1 cellular context compared by ENCODE assay signal in the genomic region with DNA sequence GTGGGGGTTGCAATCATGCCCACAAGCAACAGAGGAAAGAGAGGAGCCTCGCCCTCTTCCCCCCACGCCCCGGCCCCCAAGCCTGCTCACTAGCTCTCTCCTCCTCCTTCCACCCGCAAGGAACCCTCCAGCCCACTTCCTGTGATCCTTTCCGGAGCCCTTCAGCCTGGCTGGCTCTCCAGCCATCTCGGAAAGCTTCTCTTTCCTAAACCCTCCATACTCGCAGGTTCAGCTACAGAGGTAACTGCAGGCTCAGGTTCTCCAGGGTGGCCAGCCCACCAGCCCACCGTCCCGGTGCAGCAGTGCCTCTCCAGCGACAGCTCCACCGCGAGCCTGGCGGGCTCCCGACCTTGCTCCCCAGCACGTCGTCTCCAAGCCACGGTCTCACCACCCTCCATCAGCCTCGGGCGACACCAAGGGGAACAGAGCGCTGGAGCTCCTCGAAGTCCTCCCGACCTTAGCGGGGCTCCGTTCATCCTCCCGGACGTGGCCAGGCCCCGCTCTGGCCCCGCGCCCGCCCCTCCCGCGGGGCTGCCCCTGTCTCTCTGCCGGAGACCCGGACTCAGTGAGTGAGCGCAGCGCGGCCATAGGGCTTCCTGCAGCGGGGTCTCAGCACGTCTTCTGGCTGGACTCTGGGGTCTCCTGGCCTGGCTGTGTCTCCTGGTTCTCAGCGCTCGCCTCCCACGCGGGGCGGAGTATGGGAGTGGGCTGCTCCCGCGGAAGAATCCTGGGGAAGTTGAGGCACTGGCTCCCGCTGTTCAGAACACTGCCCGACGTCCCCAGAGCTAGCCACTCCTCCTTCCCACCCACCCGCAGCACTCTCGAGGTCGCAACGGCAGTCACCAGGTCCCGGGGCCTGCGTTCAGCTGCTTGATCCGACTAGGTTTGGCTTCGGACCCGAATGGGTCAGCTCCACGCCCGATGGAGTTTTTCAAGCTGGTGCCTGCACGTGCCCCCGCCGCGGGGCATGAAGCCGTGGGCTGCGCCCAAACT.
A peak's percentile ranks its signal among the peaks of the same experiment; 100 is the strongest.
TF ChIP-seq lines count a peak whose summit lies in the region.

No MANE protein-coding gene starts in this region.

TF ChIP-seq in HepG2, 621 proteins besides CTCF, POLR2A, EP300 and RAD21 (continues in another document):
- TF ChIP-seq ZNF263 (CRISPR knock-in tag; IDR thresholded peaks at IDR 0.05) (peak; percentile 67), HOXA3 (CRISPR knock-in tag; IDR thresholded peaks at IDR 0.05) (peak; percentile 48; the same call in 1 of the 2 replicates), ZNF720 (CRISPR knock-in tag; IDR thresholded peaks at IDR 0.05) (no peak), MATR3 (CRISPR knock-in tag; IDR thresholded peaks at IDR 0.05) (no peak), ZSCAN21 (CRISPR knock-in tag; IDR thresholded peaks at IDR 0.05; ENCODE audit: borderline replicate concordance) (peak; percentile 55; the same call in 1 of the 2 replicates), NFKB2 (CRISPR knock-in tag; IDR thresholded peaks at IDR 0.05; ENCODE audit: borderline replicate concordance) (peak; percentile 48; the same call in 1 of the 2 replicates), GTF2F1 (IDR thresholded peaks at IDR 0.05; ENCODE audit: low read length) (no peak), AHR (CRISPR knock-in tag; IDR thresholded peaks at IDR 0.05) (peak; percentile 46; the same call in 1 of the 2 replicates), TEAD3 (CRISPR knock-in tag; optimal IDR thresholded peaks at IDR 0.05; ENCODE audit: borderline replicate concordance) (peak; percentile 17), HOXA7 (CRISPR knock-in tag; IDR thresholded peaks at IDR 0.05) (no peak), HNRNPH1 (optimal IDR thresholded peaks at IDR 0.05; ENCODE audit: low read depth, low read length) (no peak), ZNF761 (CRISPR knock-in tag; conservative IDR thresholded peaks at IDR 0.05) (no peak), ZNF777 (CRISPR knock-in tag; IDR thresholded peaks at IDR 0.05) (peak; percentile 70), PRMT3 (CRISPR knock-in tag; IDR thresholded peaks at IDR 0.05; ENCODE audit: borderline replicate concordance, low read depth) (no peak), ZNF543 (CRISPR knock-in tag; IDR thresholded peaks at IDR 0.05) (peak; percentile 70; the same call in 1 of the 2 replicates), NR2C2 (CRISPR knock-in tag; IDR thresholded peaks at IDR 0.05; ENCODE audit: borderline replicate concordance) (no peak), ZNF274 (CRISPR knock-in tag; IDR thresholded peaks at IDR 0.05) (no peak), NONO (IDR thresholded peaks at IDR 0.05) (no peak), NONO (CRISPR knock-in tag; conservative IDR thresholded peaks at IDR 0.05) (no peak), PITX1 (CRISPR knock-in tag; IDR thresholded peaks at IDR 0.05) (0 out of 2 replicates have a peak, but pooled peaks have one; percentile 12), ZNF530 (CRISPR knock-in tag; IDR thresholded peaks at IDR 0.05; ENCODE audit: low read depth) (no peak)
- TF ChIP-seq, protein P1, sequence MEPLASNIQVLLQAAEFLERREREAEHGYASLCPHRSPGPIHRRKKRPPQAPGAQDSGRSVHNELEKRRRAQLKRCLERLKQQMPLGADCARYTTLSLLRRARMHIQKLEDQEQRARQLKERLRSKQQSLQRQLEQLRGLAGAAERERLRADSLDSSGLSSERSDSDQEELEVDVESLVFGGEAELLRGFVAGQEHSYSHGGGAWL (CRISPR knock-in tag; IDR thresholded peaks at IDR 0.05) = no peak
- TF ChIP-seq, protein P2, sequence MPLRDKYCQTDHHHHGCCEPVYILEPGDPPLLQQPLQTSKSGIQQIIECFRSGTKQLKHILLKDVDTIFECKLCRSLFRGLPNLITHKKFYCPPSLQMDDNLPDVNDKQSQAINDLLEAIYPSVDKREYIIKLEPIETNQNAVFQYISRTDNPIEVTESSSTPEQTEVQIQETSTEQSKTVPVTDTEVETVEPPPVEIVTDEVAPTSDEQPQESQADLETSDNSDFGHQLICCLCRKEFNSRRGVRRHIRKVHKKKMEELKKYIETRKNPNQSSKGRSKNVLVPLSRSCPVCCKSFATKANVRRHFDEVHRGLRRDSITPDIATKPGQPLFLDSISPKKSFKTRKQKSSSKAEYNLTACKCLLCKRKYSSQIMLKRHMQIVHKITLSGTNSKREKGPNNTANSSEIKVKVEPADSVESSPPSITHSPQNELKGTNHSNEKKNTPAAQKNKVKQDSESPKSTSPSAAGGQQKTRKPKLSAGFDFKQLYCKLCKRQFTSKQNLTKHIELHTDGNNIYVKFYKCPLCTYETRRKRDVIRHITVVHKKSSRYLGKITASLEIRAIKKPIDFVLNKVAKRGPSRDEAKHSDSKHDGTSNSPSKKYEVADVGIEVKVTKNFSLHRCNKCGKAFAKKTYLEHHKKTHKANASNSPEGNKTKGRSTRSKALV (CRISPR knock-in tag; IDR thresholded peaks at IDR 0.05) = peak; percentile 82; the same call in 1 of the 2 replicates
- TF ChIP-seq, protein P3, sequence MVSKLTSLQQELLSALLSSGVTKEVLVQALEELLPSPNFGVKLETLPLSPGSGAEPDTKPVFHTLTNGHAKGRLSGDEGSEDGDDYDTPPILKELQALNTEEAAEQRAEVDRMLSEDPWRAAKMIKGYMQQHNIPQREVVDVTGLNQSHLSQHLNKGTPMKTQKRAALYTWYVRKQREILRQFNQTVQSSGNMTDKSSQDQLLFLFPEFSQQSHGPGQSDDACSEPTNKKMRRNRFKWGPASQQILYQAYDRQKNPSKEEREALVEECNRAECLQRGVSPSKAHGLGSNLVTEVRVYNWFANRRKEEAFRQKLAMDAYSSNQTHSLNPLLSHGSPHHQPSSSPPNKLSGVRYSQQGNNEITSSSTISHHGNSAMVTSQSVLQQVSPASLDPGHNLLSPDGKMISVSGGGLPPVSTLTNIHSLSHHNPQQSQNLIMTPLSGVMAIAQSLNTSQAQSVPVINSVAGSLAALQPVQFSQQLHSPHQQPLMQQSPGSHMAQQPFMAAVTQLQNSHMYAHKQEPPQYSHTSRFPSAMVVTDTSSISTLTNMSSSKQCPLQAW (CRISPR knock-in tag; IDR thresholded peaks at IDR 0.05) = 0 out of 2 replicates have a peak, but pooled peaks have one; percentile 53
- TF ChIP-seq, protein P4, sequence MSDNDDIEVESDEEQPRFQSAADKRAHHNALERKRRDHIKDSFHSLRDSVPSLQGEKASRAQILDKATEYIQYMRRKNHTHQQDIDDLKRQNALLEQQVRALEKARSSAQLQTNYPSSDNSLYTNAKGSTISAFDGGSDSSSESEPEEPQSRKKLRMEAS (IDR thresholded peaks at IDR 0.05) = peak; percentile 45
- TF ChIP-seq, protein P5, sequence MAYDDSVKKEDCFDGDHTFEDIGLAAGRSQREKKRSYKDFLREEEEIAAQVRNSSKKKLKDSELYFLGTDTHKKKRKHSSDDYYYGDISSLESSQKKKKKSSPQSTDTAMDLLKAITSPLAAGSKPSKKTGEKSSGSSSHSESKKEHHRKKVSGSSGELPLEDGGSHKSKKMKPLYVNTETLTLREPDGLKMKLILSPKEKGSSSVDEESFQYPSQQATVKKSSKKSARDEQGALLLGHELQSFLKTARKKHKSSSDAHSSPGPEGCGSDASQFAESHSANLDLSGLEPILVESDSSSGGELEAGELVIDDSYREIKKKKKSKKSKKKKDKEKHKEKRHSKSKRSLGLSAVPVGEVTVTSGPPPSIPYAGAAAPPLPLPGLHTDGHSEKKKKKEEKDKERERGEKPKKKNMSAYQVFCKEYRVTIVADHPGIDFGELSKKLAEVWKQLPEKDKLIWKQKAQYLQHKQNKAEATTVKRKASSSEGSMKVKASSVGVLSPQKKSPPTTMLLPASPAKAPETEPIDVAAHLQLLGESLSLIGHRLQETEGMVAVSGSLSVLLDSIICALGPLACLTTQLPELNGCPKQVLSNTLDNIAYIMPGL (CRISPR knock-in tag; IDR thresholded peaks at IDR 0.05; ENCODE audit: borderline replicate concordance in 1 of 2, low read depth in 1 of 2) = 0 out of 4 replicates have a peak, but pooled peaks of 1 of the 2 experiments have one; percentile 49
- TF ChIP-seq, protein P6, sequence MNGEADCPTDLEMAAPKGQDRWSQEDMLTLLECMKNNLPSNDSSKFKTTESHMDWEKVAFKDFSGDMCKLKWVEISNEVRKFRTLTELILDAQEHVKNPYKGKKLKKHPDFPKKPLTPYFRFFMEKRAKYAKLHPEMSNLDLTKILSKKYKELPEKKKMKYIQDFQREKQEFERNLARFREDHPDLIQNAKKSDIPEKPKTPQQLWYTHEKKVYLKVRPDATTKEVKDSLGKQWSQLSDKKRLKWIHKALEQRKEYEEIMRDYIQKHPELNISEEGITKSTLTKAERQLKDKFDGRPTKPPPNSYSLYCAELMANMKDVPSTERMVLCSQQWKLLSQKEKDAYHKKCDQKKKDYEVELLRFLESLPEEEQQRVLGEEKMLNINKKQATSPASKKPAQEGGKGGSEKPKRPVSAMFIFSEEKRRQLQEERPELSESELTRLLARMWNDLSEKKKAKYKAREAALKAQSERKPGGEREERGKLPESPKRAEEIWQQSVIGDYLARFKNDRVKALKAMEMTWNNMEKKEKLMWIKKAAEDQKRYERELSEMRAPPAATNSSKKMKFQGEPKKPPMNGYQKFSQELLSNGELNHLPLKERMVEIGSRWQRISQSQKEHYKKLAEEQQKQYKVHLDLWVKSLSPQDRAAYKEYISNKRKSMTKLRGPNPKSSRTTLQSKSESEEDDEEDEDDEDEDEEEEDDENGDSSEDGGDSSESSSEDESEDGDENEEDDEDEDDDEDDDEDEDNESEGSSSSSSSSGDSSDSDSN (CRISPR knock-in tag; IDR thresholded peaks at IDR 0.05) = peak; percentile 76
- TF ChIP-seq, protein P7, sequence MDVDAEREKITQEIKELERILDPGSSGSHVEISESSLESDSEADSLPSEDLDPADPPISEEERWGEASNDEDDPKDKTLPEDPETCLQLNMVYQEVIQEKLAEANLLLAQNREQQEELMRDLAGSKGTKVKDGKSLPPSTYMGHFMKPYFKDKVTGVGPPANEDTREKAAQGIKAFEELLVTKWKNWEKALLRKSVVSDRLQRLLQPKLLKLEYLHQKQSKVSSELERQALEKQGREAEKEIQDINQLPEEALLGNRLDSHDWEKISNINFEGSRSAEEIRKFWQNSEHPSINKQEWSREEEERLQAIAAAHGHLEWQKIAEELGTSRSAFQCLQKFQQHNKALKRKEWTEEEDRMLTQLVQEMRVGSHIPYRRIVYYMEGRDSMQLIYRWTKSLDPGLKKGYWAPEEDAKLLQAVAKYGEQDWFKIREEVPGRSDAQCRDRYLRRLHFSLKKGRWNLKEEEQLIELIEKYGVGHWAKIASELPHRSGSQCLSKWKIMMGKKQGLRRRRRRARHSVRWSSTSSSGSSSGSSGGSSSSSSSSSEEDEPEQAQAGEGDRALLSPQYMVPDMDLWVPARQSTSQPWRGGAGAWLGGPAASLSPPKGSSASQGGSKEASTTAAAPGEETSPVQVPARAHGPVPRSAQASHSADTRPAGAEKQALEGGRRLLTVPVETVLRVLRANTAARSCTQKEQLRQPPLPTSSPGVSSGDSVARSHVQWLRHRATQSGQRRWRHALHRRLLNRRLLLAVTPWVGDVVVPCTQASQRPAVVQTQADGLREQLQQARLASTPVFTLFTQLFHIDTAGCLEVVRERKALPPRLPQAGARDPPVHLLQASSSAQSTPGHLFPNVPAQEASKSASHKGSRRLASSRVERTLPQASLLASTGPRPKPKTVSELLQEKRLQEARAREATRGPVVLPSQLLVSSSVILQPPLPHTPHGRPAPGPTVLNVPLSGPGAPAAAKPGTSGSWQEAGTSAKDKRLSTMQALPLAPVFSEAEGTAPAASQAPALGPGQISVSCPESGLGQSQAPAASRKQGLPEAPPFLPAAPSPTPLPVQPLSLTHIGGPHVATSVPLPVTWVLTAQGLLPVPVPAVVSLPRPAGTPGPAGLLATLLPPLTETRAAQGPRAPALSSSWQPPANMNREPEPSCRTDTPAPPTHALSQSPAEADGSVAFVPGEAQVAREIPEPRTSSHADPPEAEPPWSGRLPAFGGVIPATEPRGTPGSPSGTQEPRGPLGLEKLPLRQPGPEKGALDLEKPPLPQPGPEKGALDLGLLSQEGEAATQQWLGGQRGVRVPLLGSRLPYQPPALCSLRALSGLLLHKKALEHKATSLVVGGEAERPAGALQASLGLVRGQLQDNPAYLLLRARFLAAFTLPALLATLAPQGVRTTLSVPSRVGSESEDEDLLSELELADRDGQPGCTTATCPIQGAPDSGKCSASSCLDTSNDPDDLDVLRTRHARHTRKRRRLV (CRISPR knock-in tag; IDR thresholded peaks at IDR 0.05) = no peak
- TF ChIP-seq, protein P8, sequence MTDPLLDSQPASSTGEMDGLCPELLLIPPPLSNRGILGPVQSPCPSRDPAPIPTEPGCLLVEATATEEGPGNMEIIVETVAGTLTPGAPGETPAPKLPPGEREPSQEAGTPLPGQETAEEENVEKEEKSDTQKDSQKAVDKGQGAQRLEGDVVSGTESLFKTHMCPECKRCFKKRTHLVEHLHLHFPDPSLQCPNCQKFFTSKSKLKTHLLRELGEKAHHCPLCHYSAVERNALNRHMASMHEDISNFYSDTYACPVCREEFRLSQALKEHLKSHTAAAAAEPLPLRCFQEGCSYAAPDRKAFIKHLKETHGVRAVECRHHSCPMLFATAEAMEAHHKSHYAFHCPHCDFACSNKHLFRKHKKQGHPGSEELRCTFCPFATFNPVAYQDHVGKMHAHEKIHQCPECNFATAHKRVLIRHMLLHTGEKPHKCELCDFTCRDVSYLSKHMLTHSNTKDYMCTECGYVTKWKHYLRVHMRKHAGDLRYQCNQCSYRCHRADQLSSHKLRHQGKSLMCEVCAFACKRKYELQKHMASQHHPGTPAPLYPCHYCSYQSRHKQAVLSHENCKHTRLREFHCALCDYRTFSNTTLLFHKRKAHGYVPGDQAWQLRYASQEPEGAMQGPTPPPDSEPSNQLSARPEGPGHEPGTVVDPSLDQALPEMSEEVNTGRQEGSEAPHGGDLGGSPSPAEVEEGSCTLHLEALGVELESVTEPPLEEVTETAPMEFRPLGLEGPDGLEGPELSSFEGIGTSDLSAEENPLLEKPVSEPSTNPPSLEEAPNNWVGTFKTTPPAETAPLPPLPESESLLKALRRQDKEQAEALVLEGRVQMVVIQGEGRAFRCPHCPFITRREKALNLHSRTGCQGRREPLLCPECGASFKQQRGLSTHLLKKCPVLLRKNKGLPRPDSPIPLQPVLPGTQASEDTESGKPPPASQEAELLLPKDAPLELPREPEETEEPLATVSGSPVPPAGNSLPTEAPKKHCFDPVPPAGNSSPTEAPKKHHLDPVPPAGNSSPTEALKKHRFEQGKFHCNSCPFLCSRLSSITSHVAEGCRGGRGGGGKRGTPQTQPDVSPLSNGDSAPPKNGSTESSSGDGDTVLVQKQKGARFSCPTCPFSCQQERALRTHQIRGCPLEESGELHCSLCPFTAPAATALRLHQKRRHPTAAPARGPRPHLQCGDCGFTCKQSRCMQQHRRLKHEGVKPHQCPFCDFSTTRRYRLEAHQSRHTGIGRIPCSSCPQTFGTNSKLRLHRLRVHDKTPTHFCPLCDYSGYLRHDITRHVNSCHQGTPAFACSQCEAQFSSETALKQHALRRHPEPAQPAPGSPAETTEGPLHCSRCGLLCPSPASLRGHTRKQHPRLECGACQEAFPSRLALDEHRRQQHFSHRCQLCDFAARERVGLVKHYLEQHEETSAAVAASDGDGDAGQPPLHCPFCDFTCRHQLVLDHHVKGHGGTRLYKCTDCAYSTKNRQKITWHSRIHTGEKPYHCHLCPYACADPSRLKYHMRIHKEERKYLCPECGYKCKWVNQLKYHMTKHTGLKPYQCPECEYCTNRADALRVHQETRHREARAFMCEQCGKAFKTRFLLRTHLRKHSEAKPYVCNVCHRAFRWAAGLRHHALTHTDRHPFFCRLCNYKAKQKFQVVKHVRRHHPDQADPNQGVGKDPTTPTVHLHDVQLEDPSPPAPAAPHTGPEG (CRISPR knock-in tag; IDR thresholded peaks at IDR 0.05) = 0 out of 2 replicates have a peak, but pooled peaks have one; percentile 47
- TF ChIP-seq, protein P9, sequence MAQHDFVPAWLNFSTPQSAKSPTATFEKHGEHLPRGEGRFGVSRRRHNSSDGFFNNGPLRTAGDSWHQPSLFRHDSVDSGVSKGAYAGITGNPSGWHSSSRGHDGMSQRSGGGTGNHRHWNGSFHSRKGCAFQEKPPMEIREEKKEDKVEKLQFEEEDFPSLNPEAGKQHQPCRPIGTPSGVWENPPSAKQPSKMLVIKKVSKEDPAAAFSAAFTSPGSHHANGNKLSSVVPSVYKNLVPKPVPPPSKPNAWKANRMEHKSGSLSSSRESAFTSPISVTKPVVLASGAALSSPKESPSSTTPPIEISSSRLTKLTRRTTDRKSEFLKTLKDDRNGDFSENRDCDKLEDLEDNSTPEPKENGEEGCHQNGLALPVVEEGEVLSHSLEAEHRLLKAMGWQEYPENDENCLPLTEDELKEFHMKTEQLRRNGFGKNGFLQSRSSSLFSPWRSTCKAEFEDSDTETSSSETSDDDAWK (CRISPR knock-in tag; IDR thresholded peaks at IDR 0.05) = no peak
